In the genomic region with DNA sequence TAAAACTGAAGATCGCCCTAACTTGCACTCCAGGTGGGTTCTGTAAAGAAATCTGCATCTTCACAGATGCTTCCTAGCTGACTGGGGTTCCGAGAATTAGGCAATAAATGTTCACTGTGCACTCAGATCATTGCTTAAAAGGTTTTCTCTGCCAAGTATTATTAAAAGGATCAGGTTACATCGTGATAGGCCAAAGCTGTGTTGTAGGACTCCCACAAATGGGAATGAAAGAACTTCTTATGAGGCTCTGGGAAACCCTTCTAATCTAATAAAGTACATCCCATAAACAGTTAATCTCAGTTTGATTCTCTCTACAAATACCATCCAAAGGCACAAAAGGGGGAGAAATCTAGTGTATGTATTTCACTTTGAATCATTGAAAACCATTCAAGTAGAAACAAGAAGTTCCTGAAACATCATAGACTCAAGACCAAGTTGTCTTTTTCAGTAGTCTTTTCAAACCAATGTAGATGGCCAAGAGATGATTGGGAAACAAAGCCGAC, we compare ENCODE assay signal across 16 cellular contexts. TPM values are rescaled to one million over a fixed set of nuclear protein-coding genes. Genes with fewer than 3 reads are reported as not detected.
DNase-seq lines count a peak whose midpoint lies in the region; ATAC-seq and TF ChIP-seq lines count a peak whose summit lies in the region.
"Had no signal": no experiment of that assay in that cellular context is flagged by ENCODE, and none has a peak within 500 bp of the region (broad histone marks: within the 10 kb centered on the region; RNA-seq: fewer than 3 reads in every experiment).

No MANE protein-coding gene starts in this region.

- no peak for ATAC-seq in GM23338

- H3K79me2 ChIP-seq in GM23338 (replicated peaks; ENCODE audit: insufficient read depth) = no peaks in the 10 kb centered on the region

- H2AFZ ChIP-seq in GM23338 = no peak overlapping the region

- intact Hi-C loops in adrenal gland (cut with DNase I) = no loop called here

- H3K27ac ChIP-seq in GM23338 (ENCODE audit: low read depth) = no peak overlapping the region
- H3K27ac ChIP-seq in adrenal gland = no peak overlapping the region
- H3K27ac ChIP-seq: 22Rv1, foreskin keratinocyte, ovary had no signal

- peak overlapping the region; percentile 76; the same call in 1 of the 3 replicates for H3K4me3 Mint-ChIP-seq in GM23338

- peaks cover 39% of the 10 kb centered on the region for H3K4me1 Mint-ChIP-seq in GM23338

- no peak overlapping the region for H3K27ac Mint-ChIP-seq in GM23338

- no peaks in the 10 kb centered on the region for H3K9me2 ChIP-seq in GM23338 (ENCODE audit: insufficient read depth)

- 46 to 56% (median 53%) methylated on average over 4 of the region's 4 CpGs for WGBS in adrenal gland, 4 donors

- no peaks in the 10 kb centered on the region; the same call in 2 of the 3 replicates for H3K9me3 Mint-ChIP-seq in GM23338

- no peak for TF ChIP-seq CTCF in GM23338 (conservative IDR thresholded peaks at IDR 0.05; ENCODE audit: low read depth in 2 of 2)
- no peak for TF ChIP-seq CTCF in fibroblast of pulmonary artery (IDR thresholded peaks at IDR 0.05; ENCODE audit: low read length, missing control alignments)
- no peak for TF ChIP-seq CTCF in adrenal gland (IDR thresholded peaks at IDR 0.05)

- H3K27me3 ChIP-seq in GM23338 (ENCODE audit: insufficient read depth) (peaks cover 80% of the 10 kb centered on the region), adrenal gland (peaks cover 36% of the 10 kb centered on the region)
- H3K27me3 ChIP-seq: ovary had no signal

- no peaks in the 10 kb centered on the region for H3K9me3 ChIP-seq in adrenal gland (replicated peaks in 1 of 3)
- H3K9me3 ChIP-seq: ovary had no signal

- peaks cover 74% of the 10 kb centered on the region for H3K27me3 Mint-ChIP-seq in GM23338 (ENCODE audit: insufficient read depth, low read depth, poor library complexity)

- H3K36me3 ChIP-seq in GM23338 (ENCODE audit: insufficient read depth) = no peaks in the 10 kb centered on the region
- H3K36me3 ChIP-seq in adrenal gland (replicated peaks in 1 of 2) = no peaks in the 10 kb centered on the region
- H3K36me3 ChIP-seq: ovary had no signal

- H3K4me1 ChIP-seq in GM23338 (ENCODE audit: insufficient read depth) = peaks cover 43% of the 10 kb centered on the region
- peaks cover 10 to 19% of the 10 kb centered on the region in 2 donors for H3K4me1 ChIP-seq in adrenal gland (replicated peaks in 1 of 2)
- H3K4me1 ChIP-seq: foreskin keratinocyte had no signal

- no peak for TF ChIP-seq POLR2A in adrenal gland (IDR thresholded peaks at IDR 0.05)

- H3K4me2 ChIP-seq in GM23338 = no peak overlapping the region

- H3K4me3 ChIP-seq in GM23338 (peak overlapping the region; percentile 55; the same call in 1 of the 2 replicates), fibroblast of pulmonary artery (replicated peaks; ENCODE audit: low read depth, low read length) (no peak overlapping the region), adrenal gland (no peak overlapping the region)
- H3K4me3 ChIP-seq: ovary had no signal

- peaks cover 2% of the 10 kb centered on the region; the same call in 2 of the 3 replicates for H3K36me3 Mint-ChIP-seq in GM23338 (ENCODE audit: low read depth)

- peaks cover 33% of the 10 kb centered on the region for H3F3A ChIP-seq in GM23338 (replicated peaks; ENCODE audit: low read depth)

- peaks cover 20% of the 10 kb centered on the region for H4K20me1 ChIP-seq in GM23338 (replicated peaks; ENCODE audit: insufficient read depth)

- DNase-seq in DMS 273 (lab: John Stamatoyannopoulos, UW; ENCODE audit: unreplicated experiment) (peak; percentile 59), DMS 273 treated with DMSO at 0.1 percent for 48 hours (lab: John Stamatoyannopoulos, UW) (no peak), GM23338 (ENCODE audit: low spot score) (no peak), NCI-H526 treated with DMSO at 0.1 percent for 48 hours (lab: John Stamatoyannopoulos, UW) (peak; percentile 41), fibroblast of pulmonary artery (ENCODE audit: low read depth) (peak; percentile 61), SIG-M5 treated with dmso at 0.1 percent for 504 hours (lab: John Stamatoyannopoulos, UW; ENCODE audit: unreplicated experiment) (no peak), adrenal gland (no peak), epidermal melanocyte (ENCODE audit: insufficient read length, low spot score) (no peak)
- DNase-seq: amygdala; COR-L47; cortex of kidney; foreskin keratinocyte; ovary; stimulated activated CD4-positive, alpha-beta T cell treated with anti-CD3 and anti-CD28 coated beads, Interleukin-15, amount 100 ng/mL, for 24 hours; trophoblast cell had no signal

TF ChIP-seq in GM23338, 12 proteins besides CTCF, POLR2A, EP300 and RAD21:
- TF ChIP-seq EZH2 (IDR thresholded peaks at IDR 0.05; ENCODE audit: low read depth, unreplicated experiment) (peak; percentile 25), JUNB (IDR thresholded peaks at IDR 0.05; ENCODE audit: unreplicated experiment) (no peak)
TF ChIP-seq in GM23338: peak in this region for 1.

RNA-seq across cellular contexts. Expression of a gene that starts 7.1 kb away (rescaled TPM):
- total RNA-seq in GM23338 (2014; rRNA removed; shearing (Covaris generic)) = 0.03 TPM in 1 of 2 replicates, not detected in the other
- polyA plus RNA-seq in GM23338 (2016; fragmentation: Nextera tagmentation; extraction: Ambion mirVana) (0.05 and 0.14 TPM in 2 replicates), adrenal gland (under 1 TPM in 1 of 3 donors, not detected in 2; 0.03 TPM)
- not detected for total RNA-seq in adrenal gland
- total RNA-seq: foreskin keratinocyte, ovary had no signal
- polyA plus RNA-seq: foreskin keratinocyte had no signal

RNA-seq across cellular contexts. Expression of a gene that starts 48.5 kb away (rescaled TPM):
- total RNA-seq in GM23338 (2014; rRNA removed; shearing (Covaris generic)) = 8.7 and 11.1 TPM in 2 replicates
- polyA plus RNA-seq in GM23338 (2016; fragmentation: Nextera tagmentation; extraction: Ambion mirVana) (6.7 and 8.2 TPM in 2 replicates), adrenal gland (10 to 100 TPM in 1 of 3 donors, 1 to 10 TPM in 2; 1.5 to 11.5 (median 1.7) TPM)
- 10 to 100 TPM in 3 of 8 donors, 1 to 10 TPM in 5; 4.8 to 11.1 (median 7.5) TPM for total RNA-seq in adrenal gland

Comparison
In these comparisons a context has a peak if more than half of its experiments do, and no peak if none do; other contexts are left out.
1. DNase-seq: peak in DMS 273 (single experiment), NCI-H526 treated with DMSO at 0.1 percent for 48 hours (single experiment) and fibroblast of pulmonary artery (single experiment); none in DMS 273 treated with DMSO at 0.1 percent for 48 hours (single experiment), GM23338 (single experiment), SIG-M5 treated with dmso at 0.1 percent for 504 hours (single experiment), adrenal gland (0 of 7) and epidermal melanocyte (single experiment).